ENCODE assay signal across 1 cellular context in the genomic region with DNA sequence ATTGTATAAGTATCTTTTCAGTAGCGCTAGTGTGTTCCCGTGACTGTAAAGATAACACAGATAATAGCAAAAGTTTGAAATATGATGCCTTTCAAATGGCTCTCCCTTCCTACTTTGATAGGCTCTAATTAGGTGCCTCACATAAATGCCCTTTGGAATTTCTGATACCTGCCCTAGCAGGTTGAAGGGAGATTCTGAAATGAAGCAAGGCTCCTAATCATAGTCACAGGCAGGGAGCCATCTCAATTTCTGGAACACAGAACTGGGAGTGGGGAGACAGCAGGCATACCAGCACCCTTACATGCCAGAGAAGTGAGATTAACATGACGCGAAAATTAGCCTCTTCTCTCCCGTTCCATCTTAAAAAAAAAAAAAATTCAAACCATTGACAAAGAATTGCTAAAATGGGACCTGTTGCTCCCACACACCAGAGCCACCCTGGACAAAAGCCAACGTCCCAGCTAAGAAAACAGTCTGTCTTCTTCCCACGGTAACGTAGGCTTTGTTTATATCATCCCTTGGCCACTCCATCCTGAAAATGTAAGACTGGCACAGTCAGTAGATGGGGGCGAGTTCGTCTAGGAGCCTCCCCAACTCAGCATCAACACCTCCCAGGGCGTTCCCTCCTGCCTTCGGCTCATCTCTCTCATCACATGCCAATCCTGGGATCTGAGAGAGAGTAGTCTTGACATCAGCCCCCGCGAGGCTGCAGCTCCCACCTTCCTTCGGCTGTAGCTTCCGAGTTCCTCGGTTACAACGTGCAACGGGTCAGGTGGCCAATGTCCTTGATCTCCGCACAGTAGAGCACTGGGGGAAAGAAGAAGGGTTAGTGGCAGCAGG.
TF ChIP-seq lines count a peak whose summit lies in the region.

No MANE protein-coding gene starts in this region.

TF ChIP-seq in HepG2, 621 proteins besides CTCF, POLR2A, EP300 and RAD21 (continues in another document):
- TF ChIP-seq NCOA5 (CRISPR knock-in tag; IDR thresholded peaks at IDR 0.05) (no peak), ZNF839 (CRISPR knock-in tag; IDR thresholded peaks at IDR 0.05; ENCODE audit: borderline replicate concordance) (0 out of 2 replicates have a peak, but pooled peaks have one; percentile 22), MATR3 (CRISPR knock-in tag; IDR thresholded peaks at IDR 0.05) (no peak), ZSCAN20 (CRISPR knock-in tag; IDR thresholded peaks at IDR 0.05; ENCODE audit: borderline replicate concordance) (0 out of 2 replicates have a peak, but pooled peaks have one; percentile 1), PHF21A (CRISPR knock-in tag; IDR thresholded peaks at IDR 0.05) (no peak), ZNF530 (CRISPR knock-in tag; IDR thresholded peaks at IDR 0.05; ENCODE audit: low read depth) (no peak), ZNF101 (CRISPR knock-in tag; IDR thresholded peaks at IDR 0.05; ENCODE audit: borderline replicate concordance, low read depth) (no peak), RFX5 (IDR thresholded peaks at IDR 0.05; ENCODE audit: low read depth, low read length) (no peak), POGZ (CRISPR knock-in tag; IDR thresholded peaks at IDR 0.05) (0 out of 2 replicates have a peak, but pooled peaks have one; percentile 12), MZF1 (CRISPR knock-in tag; IDR thresholded peaks at IDR 0.05; ENCODE audit: borderline replicate concordance) (no peak), IKZF1 (IDR thresholded peaks at IDR 0.05) (no peak), PRPF4 (IDR thresholded peaks at IDR 0.05; ENCODE audit: low read depth, low read length, poor library complexity, severe bottlenecking) (no peak), HIVEP1 (CRISPR knock-in tag; IDR thresholded peaks at IDR 0.05) (peak; percentile 31; the same call in 1 of the 2 replicates), TEAD3 (CRISPR knock-in tag; optimal IDR thresholded peaks at IDR 0.05; ENCODE audit: borderline replicate concordance) (peak; percentile 9), ZNF75D (CRISPR knock-in tag; IDR thresholded peaks at IDR 0.05; ENCODE audit: borderline replicate concordance) (no peak), HNF4A (CRISPR knock-in tag; IDR thresholded peaks at IDR 0.05) (peak; percentile 45; the same call in 1 of the 2 replicates), ZNF382 (CRISPR knock-in tag; IDR thresholded peaks at IDR 0.05; ENCODE audit: borderline replicate concordance) (no peak), ZNF343 (CRISPR knock-in tag; IDR thresholded peaks at IDR 0.05) (peak; percentile 2; the same call in 1 of the 2 replicates), ZZZ3 (CRISPR knock-in tag; IDR thresholded peaks at IDR 0.05; ENCODE audit: borderline replicate concordance) (no peak), GZF1 (CRISPR knock-in tag; IDR thresholded peaks at IDR 0.05) (0 out of 2 replicates have a peak, but pooled peaks have one; percentile 19), PLRG1 (conservative IDR thresholded peaks at IDR 0.05) (no peak), BCL6 (CRISPR knock-in tag; IDR thresholded peaks at IDR 0.05) (no peak), KDM2A (CRISPR knock-in tag; IDR thresholded peaks at IDR 0.05; ENCODE audit: borderline replicate concordance, low read depth) (no peak), ZNF781 (CRISPR knock-in tag; IDR thresholded peaks at IDR 0.05; ENCODE audit: borderline replicate concordance, not compliant biosample characterization) (no peak), SNAPC2 (CRISPR knock-in tag; IDR thresholded peaks at IDR 0.05) (no peak), BRCA1 (CRISPR knock-in tag; IDR thresholded peaks at IDR 0.05) (no peak)
- TF ChIP-seq, protein P1, sequence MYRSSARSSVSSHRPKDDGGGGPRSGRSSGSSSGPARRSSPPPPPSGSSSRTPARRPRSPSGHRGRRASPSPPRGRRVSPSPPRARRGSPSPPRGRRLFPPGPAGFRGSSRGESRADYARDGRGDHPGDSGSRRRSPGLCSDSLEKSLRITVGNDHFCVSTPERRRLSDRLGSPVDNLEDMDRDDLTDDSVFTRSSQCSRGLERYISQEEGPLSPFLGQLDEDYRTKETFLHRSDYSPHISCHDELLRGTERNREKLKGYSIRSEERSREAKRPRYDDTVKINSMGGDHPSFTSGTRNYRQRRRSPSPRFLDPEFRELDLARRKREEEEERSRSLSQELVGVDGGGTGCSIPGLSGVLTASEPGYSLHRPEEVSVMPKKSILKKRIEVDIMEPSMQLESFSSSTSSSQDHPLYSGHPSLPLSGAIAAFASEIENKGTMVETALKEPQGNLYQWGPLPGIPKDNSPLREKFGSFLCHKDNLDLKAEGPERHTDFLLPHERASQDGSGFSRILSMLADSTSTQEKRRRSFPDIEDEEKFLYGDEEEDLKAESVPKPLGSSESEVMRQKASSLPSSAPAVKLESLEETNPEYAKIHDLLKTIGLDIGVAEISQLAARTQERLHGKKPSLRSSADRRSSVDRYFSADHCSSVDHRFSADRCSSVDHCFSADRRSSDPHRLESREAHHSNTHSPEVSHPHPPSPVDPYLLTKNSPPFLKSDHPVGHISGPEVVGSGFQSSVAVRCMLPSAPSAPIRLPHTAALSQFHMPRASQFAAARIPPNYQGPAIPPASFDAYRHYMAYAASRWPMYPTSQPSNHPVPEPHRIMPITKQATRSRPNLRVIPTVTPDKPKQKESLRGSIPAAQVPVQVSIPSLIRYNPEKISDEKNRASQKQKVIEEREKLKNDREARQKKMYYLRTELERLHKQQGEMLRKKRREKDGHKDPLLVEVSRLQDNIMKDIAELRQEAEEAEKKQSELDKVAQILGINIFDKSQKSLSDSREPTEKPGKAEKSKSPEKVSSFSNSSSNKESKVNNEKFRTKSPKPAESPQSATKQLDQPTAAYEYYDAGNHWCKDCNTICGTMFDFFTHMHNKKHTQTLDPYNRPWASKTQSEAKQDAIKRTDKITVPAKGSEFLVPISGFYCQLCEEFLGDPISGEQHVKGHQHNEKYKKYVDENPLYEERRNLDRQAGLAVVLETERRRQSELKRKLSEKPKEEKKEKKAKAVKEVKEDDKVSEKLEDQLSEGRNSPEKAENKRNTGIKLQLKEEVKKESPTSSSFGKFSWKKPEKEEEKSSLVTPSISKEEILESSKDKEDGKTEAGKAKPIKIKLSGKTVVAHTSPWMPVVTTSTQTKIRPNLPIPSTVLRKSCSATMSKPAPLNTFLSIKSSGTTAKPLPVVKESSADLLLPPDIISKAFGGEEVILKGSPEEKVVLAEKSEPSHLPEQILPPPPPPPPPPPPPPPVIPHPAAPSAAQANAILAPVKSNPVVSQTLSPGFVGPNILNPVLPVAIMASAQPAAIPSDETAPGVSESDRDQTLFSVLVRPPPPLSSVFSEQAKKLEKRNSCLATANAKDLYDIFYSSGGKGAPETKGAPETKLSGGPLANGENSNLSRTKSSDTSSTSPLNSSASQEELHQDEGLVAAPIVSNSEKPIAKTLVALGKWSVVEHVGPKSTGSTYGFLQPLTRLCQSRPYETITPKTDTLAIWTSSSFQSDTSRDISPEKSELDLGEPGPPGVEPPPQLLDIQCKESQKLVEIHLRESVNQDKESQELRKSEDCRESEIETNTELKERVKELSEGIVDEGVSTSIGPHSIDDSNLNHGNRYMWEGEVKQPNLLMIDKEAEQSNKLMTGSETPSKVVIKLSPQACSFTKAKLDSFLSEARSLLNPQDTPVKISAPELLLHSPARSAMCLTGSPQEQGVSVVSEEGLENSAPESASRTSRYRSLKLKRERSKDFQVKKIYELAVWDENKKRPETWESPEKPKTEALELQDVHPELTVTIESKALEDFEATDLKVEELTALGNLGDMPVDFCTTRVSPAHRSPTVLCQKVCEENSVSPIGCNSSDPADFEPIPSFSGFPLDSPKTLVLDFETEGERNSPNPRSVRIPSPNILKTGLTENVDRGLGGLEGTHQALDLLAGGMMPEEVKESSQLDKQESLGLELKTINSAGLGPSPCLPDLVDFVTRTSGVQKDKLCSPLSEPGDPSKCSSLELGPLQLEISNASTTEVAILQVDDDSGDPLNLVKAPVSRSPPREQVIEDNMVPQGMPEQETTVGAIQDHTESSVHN (CRISPR knock-in tag; IDR thresholded peaks at IDR 0.05) = 0 out of 2 replicates have a peak, but pooled peaks have one; percentile 20
- TF ChIP-seq, protein P2, sequence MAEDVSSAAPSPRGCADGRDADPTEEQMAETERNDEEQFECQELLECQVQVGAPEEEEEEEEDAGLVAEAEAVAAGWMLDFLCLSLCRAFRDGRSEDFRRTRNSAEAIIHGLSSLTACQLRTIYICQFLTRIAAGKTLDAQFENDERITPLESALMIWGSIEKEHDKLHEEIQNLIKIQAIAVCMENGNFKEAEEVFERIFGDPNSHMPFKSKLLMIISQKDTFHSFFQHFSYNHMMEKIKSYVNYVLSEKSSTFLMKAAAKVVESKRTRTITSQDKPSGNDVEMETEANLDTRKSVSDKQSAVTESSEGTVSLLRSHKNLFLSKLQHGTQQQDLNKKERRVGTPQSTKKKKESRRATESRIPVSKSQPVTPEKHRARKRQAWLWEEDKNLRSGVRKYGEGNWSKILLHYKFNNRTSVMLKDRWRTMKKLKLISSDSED (CRISPR knock-in tag; IDR thresholded peaks at IDR 0.05) = no peak
- TF ChIP-seq, protein P3, sequence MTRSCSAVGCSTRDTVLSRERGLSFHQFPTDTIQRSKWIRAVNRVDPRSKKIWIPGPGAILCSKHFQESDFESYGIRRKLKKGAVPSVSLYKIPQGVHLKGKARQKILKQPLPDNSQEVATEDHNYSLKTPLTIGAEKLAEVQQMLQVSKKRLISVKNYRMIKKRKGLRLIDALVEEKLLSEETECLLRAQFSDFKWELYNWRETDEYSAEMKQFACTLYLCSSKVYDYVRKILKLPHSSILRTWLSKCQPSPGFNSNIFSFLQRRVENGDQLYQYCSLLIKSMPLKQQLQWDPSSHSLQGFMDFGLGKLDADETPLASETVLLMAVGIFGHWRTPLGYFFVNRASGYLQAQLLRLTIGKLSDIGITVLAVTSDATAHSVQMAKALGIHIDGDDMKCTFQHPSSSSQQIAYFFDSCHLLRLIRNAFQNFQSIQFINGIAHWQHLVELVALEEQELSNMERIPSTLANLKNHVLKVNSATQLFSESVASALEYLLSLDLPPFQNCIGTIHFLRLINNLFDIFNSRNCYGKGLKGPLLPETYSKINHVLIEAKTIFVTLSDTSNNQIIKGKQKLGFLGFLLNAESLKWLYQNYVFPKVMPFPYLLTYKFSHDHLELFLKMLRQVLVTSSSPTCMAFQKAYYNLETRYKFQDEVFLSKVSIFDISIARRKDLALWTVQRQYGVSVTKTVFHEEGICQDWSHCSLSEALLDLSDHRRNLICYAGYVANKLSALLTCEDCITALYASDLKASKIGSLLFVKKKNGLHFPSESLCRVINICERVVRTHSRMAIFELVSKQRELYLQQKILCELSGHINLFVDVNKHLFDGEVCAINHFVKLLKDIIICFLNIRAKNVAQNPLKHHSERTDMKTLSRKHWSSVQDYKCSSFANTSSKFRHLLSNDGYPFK (CRISPR knock-in tag; IDR thresholded peaks at IDR 0.05; ENCODE audit: borderline replicate concordance) = no peak
- TF ChIP-seq, protein P4, sequence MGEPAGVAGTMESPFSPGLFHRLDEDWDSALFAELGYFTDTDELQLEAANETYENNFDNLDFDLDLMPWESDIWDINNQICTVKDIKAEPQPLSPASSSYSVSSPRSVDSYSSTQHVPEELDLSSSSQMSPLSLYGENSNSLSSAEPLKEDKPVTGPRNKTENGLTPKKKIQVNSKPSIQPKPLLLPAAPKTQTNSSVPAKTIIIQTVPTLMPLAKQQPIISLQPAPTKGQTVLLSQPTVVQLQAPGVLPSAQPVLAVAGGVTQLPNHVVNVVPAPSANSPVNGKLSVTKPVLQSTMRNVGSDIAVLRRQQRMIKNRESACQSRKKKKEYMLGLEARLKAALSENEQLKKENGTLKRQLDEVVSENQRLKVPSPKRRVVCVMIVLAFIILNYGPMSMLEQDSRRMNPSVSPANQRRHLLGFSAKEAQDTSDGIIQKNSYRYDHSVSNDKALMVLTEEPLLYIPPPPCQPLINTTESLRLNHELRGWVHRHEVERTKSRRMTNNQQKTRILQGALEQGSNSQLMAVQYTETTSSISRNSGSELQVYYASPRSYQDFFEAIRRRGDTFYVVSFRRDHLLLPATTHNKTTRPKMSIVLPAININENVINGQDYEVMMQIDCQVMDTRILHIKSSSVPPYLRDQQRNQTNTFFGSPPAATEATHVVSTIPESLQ (CRISPR knock-in tag; conservative IDR thresholded peaks at IDR 0.05) = no peak
- TF ChIP-seq, protein P5, sequence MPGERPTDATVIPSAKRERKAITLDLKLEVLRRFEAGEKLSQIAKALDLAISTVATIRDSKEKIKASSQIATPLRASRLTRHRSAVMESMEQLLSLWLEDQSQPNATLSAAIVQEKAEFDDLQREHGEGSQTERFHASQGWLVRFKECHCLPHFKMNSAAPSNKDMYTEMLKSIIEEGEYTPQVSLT (CRISPR knock-in tag; IDR thresholded peaks at IDR 0.05; ENCODE audit: borderline replicate concordance, low read depth) = no peak
- TF ChIP-seq, protein P6, sequence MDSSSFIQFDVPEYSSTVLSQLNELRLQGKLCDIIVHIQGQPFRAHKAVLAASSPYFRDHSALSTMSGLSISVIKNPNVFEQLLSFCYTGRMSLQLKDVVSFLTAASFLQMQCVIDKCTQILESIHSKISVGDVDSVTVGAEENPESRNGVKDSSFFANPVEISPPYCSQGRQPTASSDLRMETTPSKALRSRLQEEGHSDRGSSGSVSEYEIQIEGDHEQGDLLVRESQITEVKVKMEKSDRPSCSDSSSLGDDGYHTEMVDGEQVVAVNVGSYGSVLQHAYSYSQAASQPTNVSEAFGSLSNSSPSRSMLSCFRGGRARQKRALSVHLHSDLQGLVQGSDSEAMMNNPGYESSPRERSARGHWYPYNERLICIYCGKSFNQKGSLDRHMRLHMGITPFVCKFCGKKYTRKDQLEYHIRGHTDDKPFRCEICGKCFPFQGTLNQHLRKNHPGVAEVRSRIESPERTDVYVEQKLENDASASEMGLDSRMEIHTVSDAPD (CRISPR knock-in tag; IDR thresholded peaks at IDR 0.05) = 0 out of 2 replicates have a peak, but pooled peaks have one; percentile 11
- TF ChIP-seq, protein P7, sequence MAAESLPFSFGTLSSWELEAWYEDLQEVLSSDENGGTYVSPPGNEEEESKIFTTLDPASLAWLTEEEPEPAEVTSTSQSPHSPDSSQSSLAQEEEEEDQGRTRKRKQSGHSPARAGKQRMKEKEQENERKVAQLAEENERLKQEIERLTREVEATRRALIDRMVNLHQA (CRISPR knock-in tag; IDR thresholded peaks at IDR 0.05) = no peak
- TF ChIP-seq, protein P8, sequence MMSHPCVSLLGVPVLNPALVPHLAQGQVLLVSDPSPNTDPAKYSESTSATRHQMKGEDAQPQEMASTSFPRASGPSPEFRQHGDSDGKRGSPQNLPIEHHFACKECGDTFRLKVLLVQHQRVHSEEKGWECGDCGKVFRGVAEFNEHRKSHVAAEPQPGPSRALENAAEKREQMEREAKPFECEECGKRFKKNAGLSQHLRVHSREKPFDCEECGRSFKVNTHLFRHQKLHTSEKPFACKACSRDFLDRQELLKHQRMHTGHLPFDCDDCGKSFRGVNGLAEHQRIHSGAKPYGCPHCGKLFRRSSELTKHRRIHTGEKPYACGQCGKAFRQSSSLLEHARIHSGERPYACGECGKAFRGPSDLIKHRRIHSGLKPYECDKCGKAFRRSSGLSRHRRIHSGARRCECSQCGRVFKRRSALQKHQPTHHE (CRISPR knock-in tag; IDR thresholded peaks at IDR 0.05; ENCODE audit: borderline replicate concordance) = no peak
